Comparison of ENCODE assay signal across 1 cellular context in the genomic region with DNA sequence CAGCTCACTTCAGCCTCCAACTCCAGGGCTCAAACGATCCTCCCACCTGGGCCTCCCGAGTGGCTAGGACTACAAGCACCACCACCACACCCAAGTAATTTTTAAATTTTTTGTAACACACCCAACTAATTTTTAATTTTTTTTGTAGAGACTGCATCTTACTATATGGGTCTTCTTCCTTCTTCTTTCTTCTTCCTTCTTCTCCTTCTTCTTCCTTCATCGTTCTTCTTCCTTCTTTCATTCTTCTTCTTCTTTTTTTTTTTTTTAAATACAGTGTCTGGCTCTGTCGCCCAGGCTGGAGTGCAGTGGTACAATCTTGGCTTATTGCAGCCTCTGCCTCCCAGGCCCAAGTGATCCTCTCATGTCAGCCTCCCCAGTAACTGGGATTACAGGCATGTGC.
TF ChIP-seq lines count a peak whose summit lies in the region.

No MANE protein-coding gene starts in this region.

TF ChIP-seq in endothelial cell of umbilical vein, 7 proteins besides CTCF, POLR2A, EP300 and RAD21 (continued from another document):
- TF ChIP-seq JUN (IDR thresholded peaks at IDR 0.05; ENCODE audit: borderline replicate concordance, insufficient read depth, insufficient read length, low read depth) (no peak), FOS (IDR thresholded peaks at IDR 0.05; ENCODE audit: borderline replicate concordance, insufficient read depth, low read length) (no peak), GATA2 (IDR thresholded peaks at IDR 0.05; ENCODE audit: insufficient read depth, insufficient read length, low read depth, low read length) (no peak), EZH2 (IDR thresholded peaks at IDR 0.05; ENCODE audit: borderline replicate concordance, low read depth, low read length, severe bottlenecking) (no peak), MAX (IDR thresholded peaks at IDR 0.05; ENCODE audit: insufficient read depth, insufficient read length) (no peak), MYC (IDR thresholded peaks at IDR 0.05; ENCODE audit: low read depth, low read length) (no peak)
TF ChIP-seq in endothelial cell of umbilical vein: peak in this region for 0.
